Comparison of ENCODE assay signal across 8 cellular contexts in the genomic region with DNA sequence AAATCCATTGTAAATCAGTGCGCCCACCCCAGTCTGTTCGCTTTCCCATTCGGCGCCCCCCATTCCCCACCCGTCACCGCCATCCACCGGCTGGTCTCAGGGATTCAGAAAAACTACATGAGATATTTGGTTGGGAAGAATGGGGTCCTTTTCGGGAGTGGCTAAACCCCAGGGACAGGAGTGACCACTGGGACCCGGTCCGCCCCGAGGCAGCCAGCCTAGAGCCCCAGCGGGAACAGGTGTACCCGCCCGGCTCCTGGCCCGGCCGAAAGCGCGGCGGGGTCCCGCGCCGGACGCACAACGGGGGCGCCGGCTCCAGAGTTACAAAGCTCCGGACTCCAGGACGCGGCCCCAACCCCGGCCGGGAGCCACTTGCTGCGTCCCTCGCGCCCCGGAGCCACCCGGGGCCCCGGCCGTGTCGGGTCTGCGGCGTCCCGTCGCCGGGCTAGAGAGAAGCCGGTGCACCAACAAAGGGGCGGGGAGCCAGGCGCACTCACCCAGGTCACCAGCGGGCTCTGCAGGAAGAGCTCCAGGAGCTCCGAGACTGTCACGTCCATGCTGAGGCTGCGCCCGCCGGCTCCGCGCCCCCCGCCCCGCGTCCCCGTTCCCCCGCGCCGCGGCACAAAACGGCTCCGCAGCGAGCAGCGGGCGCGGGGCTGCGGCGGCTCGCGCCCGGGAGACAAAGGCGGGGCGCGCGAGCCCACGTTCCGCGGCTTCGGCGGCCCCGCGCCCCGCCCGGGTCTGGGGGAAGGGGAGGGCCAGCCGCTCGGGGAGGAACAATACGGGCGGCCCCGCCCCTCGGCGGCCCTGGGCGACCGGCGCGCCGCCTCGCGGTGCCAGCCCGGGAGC. TPM values are rescaled to one million over a fixed set of nuclear protein-coding genes. Genes with fewer than 3 reads are reported as not detected.
A peak's percentile ranks its signal among the peaks of the same experiment; 100 is the strongest.
DNase-seq lines count a peak whose midpoint lies in the region; ATAC-seq and TF ChIP-seq lines count a peak whose summit lies in the region.

TSS of gene CCDC88C (minus strand) at position 687 of the 849 bp plus-strand sequence. CDS start at position 557, 130 bp downstream.

- peak; percentile 48 to 86 (median 75) for DNase-seq in CD8-positive, alpha-beta T cell
- peak; percentile 45 to 55 for DNase-seq in PC-9
- peak; percentile 79 for DNase-seq in activated T-helper 2 cell treated with anti-CD3 and anti-CD28 coated beads, Interferon-gamma antibody, Interleukin-2, Interleukin-4, amounts not matched to agents 10 μg/mL and 5 μg/mL and 100 μg/mL, durations not matched to agents 14 hours and 24 hours and 36 hours (ENCODE audit: low spot score)
- DNase-seq in transverse colon: peak; percentile 82

- H2AFZ ChIP-seq in PC-9: peak within 1 kb of the TSS; percentile 79

- H3K4me1 ChIP-seq in CD8-positive, alpha-beta T cell (ENCODE audit: insufficient read depth, low read length): peaks cover 39% of the 10 kb centered on the region
- peaks cover 14% of the 10 kb centered on the region for H3K4me1 ChIP-seq in PC-9 (replicated peaks; ENCODE audit: insufficient read depth)
- H3K4me1 ChIP-seq in gastroesophageal sphincter: peaks cover 0 to 23% (median 13%) of the 10 kb centered on the region in 3 donors
- peaks cover 48 to 54% of the 10 kb centered on the region in 2 experiments for H3K4me1 ChIP-seq in neutrophil (ENCODE audit: control insufficient read depth in 1 of 2, insufficient read depth in 1 of 2, low read depth in 1 of 2, low read length in 1 of 2)
- peaks cover 7 to 44% (median 28%) of the 10 kb centered on the region in 4 donors for H3K4me1 ChIP-seq in transverse colon

- H3F3A ChIP-seq in PC-9 (ENCODE audit: insufficient read depth, low read depth): peaks cover 6% of the 10 kb centered on the region; the same call in 1 of the 2 replicates

- TF ChIP-seq EP300 in gastroesophageal sphincter (IDR thresholded peaks at IDR 0.05) (no peak), transverse colon (IDR thresholded peaks at IDR 0.05; ENCODE audit: low read depth) (no peak)

- TF ChIP-seq POLR2A in gastroesophageal sphincter (IDR thresholded peaks at IDR 0.05) (no peak), transverse colon (IDR thresholded peaks at IDR 0.05) (no peak)

- TF ChIP-seq CTCF in CD8-positive, alpha-beta T cell (IDR thresholded peaks at IDR 0.05): no peak
- TF ChIP-seq CTCF in PC-9 (conservative IDR thresholded peaks at IDR 0.05) (no peak), gastroesophageal sphincter (IDR thresholded peaks at IDR 0.05) (no peak), neutrophil (IDR thresholded peaks at IDR 0.05) (peak; percentile 39), transverse colon (IDR thresholded peaks at IDR 0.05) (no peak)

- no peaks in the 10 kb centered on the region for H3K9me2 ChIP-seq in PC-9 (ENCODE audit: insufficient read depth)

- intact Hi-C loops in CD8-positive, alpha-beta T cell (cut with DNase I, micrococcal nuclease): loop anchor here (2.0 to 10.0 kb wide), 5 partner anchors 45 to 457 kb away; partner anchors contain the start of gene GPR68 (in 1 of the 2)
- intact Hi-C loops in PC-9 (cut with micrococcal nuclease; ENCODE audit: unreplicated experiment): loop anchor here (5.0 kb wide), 1 partner anchor 50 kb away; no protein-coding TSS in a partner anchor
- intact Hi-C loops in activated T-helper 2 cell treated with anti-CD3 and anti-CD28 coated beads, Interferon-gamma antibody, Interleukin-2, Interleukin-4, amounts not matched to agents 10 μg/mL and 5 μg/mL and 100 μg/mL, durations not matched to agents 14 hours and 24 hours and 36 hours (cut with micrococcal nuclease): loop anchor here (2.0 to 10.0 kb wide), 5 partner anchors 115 to 447 kb away; partner anchors contain the start of genes RPS6KA5 and TC2N
- intact Hi-C loops in transverse colon (cut with DNase I; ENCODE audit: low total_unique reads): loop anchor here (5.0 kb wide), 1 partner anchor 95 kb away; no protein-coding TSS in a partner anchor

- no peaks in the 10 kb centered on the region for H3K27me3 Mint-ChIP-seq in CD8-positive, alpha-beta T cell (ENCODE audit: low read depth)
- H3K27me3 Mint-ChIP-seq in activated T-helper 2 cell treated with anti-CD3 and anti-CD28 coated beads, Interferon-gamma antibody, Interleukin-2, Interleukin-4, amounts not matched to agents 10 μg/mL and 5 μg/mL and 100 μg/mL, durations not matched to agents 14 hours and 24 hours and 36 hours (ENCODE audit: low read depth): no peaks in the 10 kb centered on the region

- ATAC-seq in CD8-positive, alpha-beta T cell: peak; percentile 39
- ATAC-seq in GM19452 (IDR thresholded peaks at IDR 0.05; ENCODE audit: unreplicated experiment) (peak; percentile 55), HG03571 (IDR thresholded peaks at IDR 0.05; ENCODE audit: unreplicated experiment) (peak; percentile 38), gastroesophageal sphincter (peak; percentile 79)

- peak within 1 kb of the TSS; percentile 73 for H3K27ac ChIP-seq in CD8-positive, alpha-beta T cell (ENCODE audit: low read depth, low read length)
- peak within 1 kb of the TSS; percentile 78 for H3K27ac ChIP-seq in PC-9
- peak within 1 kb of the TSS in 3 of 4 donors; percentile 29 to 51 (median 49) for H3K27ac ChIP-seq in gastroesophageal sphincter
- peak within 1 kb of the TSS; percentile 81 for H3K27ac ChIP-seq in neutrophil
- H3K27ac ChIP-seq in transverse colon: peak within 1 kb of the TSS; percentile 78 to 89 (median 86)

- peaks cover 51% of the 10 kb centered on the region for H3K4me1 Mint-ChIP-seq in CD8-positive, alpha-beta T cell (ENCODE audit: low read depth)
- peaks cover 47% of the 10 kb centered on the region for H3K4me1 Mint-ChIP-seq in activated T-helper 2 cell treated with anti-CD3 and anti-CD28 coated beads, Interferon-gamma antibody, Interleukin-2, Interleukin-4, amounts not matched to agents 10 μg/mL and 5 μg/mL and 100 μg/mL, durations not matched to agents 14 hours and 24 hours and 36 hours (ENCODE audit: low read depth)

- peak within 1 kb of the TSS; percentile 91 for H3K4me2 ChIP-seq in PC-9

- H3K4me3 ChIP-seq in CD8-positive, alpha-beta T cell (ENCODE audit: low read depth, low read length): peak within 1 kb of the TSS; percentile 77
- peak within 1 kb of the TSS; percentile 83 for H3K4me3 ChIP-seq in PC-9
- H3K4me3 ChIP-seq in gastroesophageal sphincter: peak within 1 kb of the TSS; percentile 40 to 63
- peak within 1 kb of the TSS; percentile 69 to 75 for H3K4me3 ChIP-seq in neutrophil (ENCODE audit: low read depth in 1 of 2, low read length in 1 of 2)
- H3K4me3 ChIP-seq in transverse colon: peak within 1 kb of the TSS; percentile 61 to 85 (median 76)

- H3K79me2 ChIP-seq in PC-9 (ENCODE audit: low read depth): no peaks in the 10 kb centered on the region

- no peaks in the 10 kb centered on the region for H3K9me3 ChIP-seq in CD8-positive, alpha-beta T cell (ENCODE audit: low read length)
- H3K9me3 ChIP-seq in PC-9 (ENCODE audit: insufficient read depth, low read depth) (no peaks in the 10 kb centered on the region), gastroesophageal sphincter (no peaks in the 10 kb centered on the region), neutrophil (no peaks in the 10 kb centered on the region), transverse colon (no peaks in the 10 kb centered on the region)

- H3K36me3 Mint-ChIP-seq in CD8-positive, alpha-beta T cell: peaks cover 43% of the 10 kb centered on the region
- peaks cover 36% of the 10 kb centered on the region for H3K36me3 Mint-ChIP-seq in activated T-helper 2 cell treated with anti-CD3 and anti-CD28 coated beads, Interferon-gamma antibody, Interleukin-2, Interleukin-4, amounts not matched to agents 10 μg/mL and 5 μg/mL and 100 μg/mL, durations not matched to agents 14 hours and 24 hours and 36 hours (ENCODE audit: low read depth)

- H3K36me3 ChIP-seq in CD8-positive, alpha-beta T cell (ENCODE audit: insufficient read depth, low read length): peaks cover 7% of the 10 kb centered on the region
- H3K36me3 ChIP-seq in PC-9 (ENCODE audit: low read depth): no peaks in the 10 kb centered on the region
- H3K36me3 ChIP-seq in gastroesophageal sphincter: no peaks in the 10 kb centered on the region
- no peaks in the 10 kb centered on the region for H3K36me3 ChIP-seq in neutrophil
- H3K36me3 ChIP-seq in transverse colon: no peaks in the 10 kb centered on the region

- no TSS peak for BruUV-seq in PC-9 (replicated peaks; lab: Mats Ljungman, UMichigan)

- in situ Hi-C loops in transverse colon (cut with MboI; ENCODE audit: low pct_ligation_motif_present in 1 of 4, low pct_unique_long_range_greater_than_20kb in 1 of 4, low sequenced_read_pairs in 3 of 4): loop anchor here in 1 of 4 donors (25.0 kb wide), 1 partner anchor 105 kb away; no protein-coding TSS in a partner anchor

- no peaks in the 10 kb centered on the region for H4K20me1 ChIP-seq in PC-9 (ENCODE audit: insufficient read depth)

- CTCF ChIA-PET in CD8-positive, alpha-beta T cell (lab: Charles Lee): interaction anchor here (1.1 to 11.8 kb wide), 14 partner anchors 11 to 168 kb away, joined by 3 to 163 read pairs (median 9); no protein-coding TSS in a partner anchor
- CTCF ChIA-PET in PC-9 (lab: Charles Lee): no interaction called here

- H3K27me3 ChIP-seq in CD8-positive, alpha-beta T cell (ENCODE audit: insufficient read depth, low read length): no peaks in the 10 kb centered on the region
- H3K27me3 ChIP-seq in PC-9 (ENCODE audit: insufficient read depth, low read depth): no peaks in the 10 kb centered on the region
- H3K27me3 ChIP-seq in gastroesophageal sphincter: peaks cover 23% of the 10 kb centered on the region
- no peaks in the 10 kb centered on the region for H3K27me3 ChIP-seq in neutrophil
- no peaks in the 10 kb centered on the region for H3K27me3 ChIP-seq in transverse colon

- H3K27ac Mint-ChIP-seq in CD8-positive, alpha-beta T cell: peak within 1 kb of the TSS; percentile 99
- peak within 1 kb of the TSS; percentile 99 for H3K27ac Mint-ChIP-seq in activated T-helper 2 cell treated with anti-CD3 and anti-CD28 coated beads, Interferon-gamma antibody, Interleukin-2, Interleukin-4, amounts not matched to agents 10 μg/mL and 5 μg/mL and 100 μg/mL, durations not matched to agents 14 hours and 24 hours and 36 hours

- no peaks in the 10 kb centered on the region for H3K9me3 Mint-ChIP-seq in CD8-positive, alpha-beta T cell
- no peaks in the 10 kb centered on the region for H3K9me3 Mint-ChIP-seq in activated T-helper 2 cell treated with anti-CD3 and anti-CD28 coated beads, Interferon-gamma antibody, Interleukin-2, Interleukin-4, amounts not matched to agents 10 μg/mL and 5 μg/mL and 100 μg/mL, durations not matched to agents 14 hours and 24 hours and 36 hours

- POLR2A ChIA-PET in CD8-positive, alpha-beta T cell (lab: Charles Lee): interaction anchor here (0.6 to 9.5 kb wide), 17 partner anchors 8 to 1035 kb away, joined by 3 to 168 read pairs (median 5); no protein-coding TSS in a partner anchor
- POLR2A ChIA-PET in PC-9 (lab: Charles Lee; ENCODE audit: unreplicated experiment): no interaction called here

- WGBS in gastroesophageal sphincter (ENCODE audit: low coverage in 1 of 2), 2 donors: 0 to 30% methylated on average over 2 to 5 of the region's 102 CpGs
- WGBS in transverse colon (ENCODE audit: low coverage in 1 of 2), 2 donors: 1 to 20% methylated on average over 1 to 57 of the region's 102 CpGs

- H3K4me3 Mint-ChIP-seq in CD8-positive, alpha-beta T cell: peak within 1 kb of the TSS; percentile 92
- H3K4me3 Mint-ChIP-seq in activated T-helper 2 cell treated with anti-CD3 and anti-CD28 coated beads, Interferon-gamma antibody, Interleukin-2, Interleukin-4, amounts not matched to agents 10 μg/mL and 5 μg/mL and 100 μg/mL, durations not matched to agents 14 hours and 24 hours and 36 hours (ENCODE audit: low read depth): peak within 1 kb of the TSS; percentile 96

RNA-seq across cellular contexts. Expression of gene CCDC88C, which starts in this region (rescaled TPM):
- 100 to 1,000 TPM; 266 to 273 TPM for total RNA-seq in CD8-positive, alpha-beta T cell
- total RNA-seq in PC-9 (2021) (7.4 and 10.4 TPM in 2 replicates), gastroesophageal sphincter (10 to 100 TPM in 1 of 4 donors, 1 to 10 TPM in 3; 2.0 to 10.1 (median 4.9) TPM), transverse colon (100 to 1,000 TPM in 1 of 4 donors, 10 to 100 TPM in 3; 29.5 to 171 (median 60.3) TPM)
- 95.3 and 100 TPM in 2 replicates for total RNA-seq in activated T-helper 2 cell treated with anti-CD3 and anti-CD28 coated beads, Interferon-gamma antibody, Interleukin-2, Interleukin-4, amounts not matched to agents 10 μg/mL and 5 μg/mL and 100 μg/mL, durations not matched to agents 14 hours and 24 hours and 36 hours

Comparison
In these comparisons a context has a peak if more than half of its experiments do, and no peak if none do; other contexts are left out.
1. Peak in every context shown above with its lines: DNase-seq, ATAC-seq, H3K4me3 ChIP-seq and H3K27ac ChIP-seq.